18 cellular contexts compared by ENCODE assay signal in the genomic region with DNA sequence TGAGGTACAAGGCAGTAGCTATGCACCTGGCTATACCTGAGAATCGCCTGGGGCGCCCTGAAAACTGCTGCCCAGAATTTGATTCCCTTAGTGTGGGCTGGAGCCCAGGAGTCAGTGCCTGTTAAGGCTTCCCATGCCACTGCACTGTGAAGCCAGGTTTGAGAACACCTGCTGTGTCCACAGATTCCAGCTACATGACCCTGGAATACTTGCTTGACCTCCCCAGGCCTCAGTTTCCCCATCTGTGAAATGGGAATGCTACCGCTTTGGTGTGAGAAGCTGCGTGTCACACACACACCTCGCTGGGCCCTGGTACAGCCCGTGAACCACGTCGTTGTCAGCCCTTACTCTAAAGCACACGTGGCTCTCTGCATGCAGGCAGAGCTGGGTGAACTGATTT.
DNase-seq lines count a peak whose midpoint lies in the region; FAIRE-seq and TF ChIP-seq lines count a peak whose summit lies in the region.
"Had no signal": no experiment of that assay in that cellular context is flagged by ENCODE, and none has a peak within 500 bp of the region (broad histone marks: within the 10 kb centered on the region; RNA-seq: fewer than 3 reads in every experiment).

No MANE protein-coding gene starts in this region.

- no peak overlapping the region for H3K4me3 ChIP-seq in H7 (ENCODE audit: insufficient read depth, low read depth, low read length)
- no peak overlapping the region for H3K4me3 ChIP-seq in bronchial epithelial cell (ENCODE audit: low read depth, low read length)
- H3K4me3 ChIP-seq in sigmoid colon, result no peak overlapping the region
- H3K4me3 ChIP-seq: GM23248 had no signal

- H3K27me3 ChIP-seq in H7 (ENCODE audit: control insufficient read depth, insufficient read depth, low read length) (no peaks in the 10 kb centered on the region; the same call in 1 of the 2 replicates), bronchial epithelial cell (ENCODE audit: control insufficient read depth, insufficient read depth, low read length) (no peaks in the 10 kb centered on the region), sigmoid colon (peaks cover 0 to 69% (median 15%) of the 10 kb centered on the region in 3 donors)

- H3K9me3 Mint-ChIP-seq in nephron, result no peaks in the 10 kb centered on the region
- H3K9me3 Mint-ChIP-seq in activated T-helper 1 cell treated with anti-CD3 and anti-CD28 coated beads, Interleukin-12 subunit alpha, Interleukin-12 subunit beta, Interleukin-2, Interleukin-4 antibody, amounts not matched to agents 30 ng/mL and 10 ng/mL and 1 ng/mL, durations not matched to agents 14 hours and 24 hours and 36 hours, result no peaks in the 10 kb centered on the region
- H3K9me3 Mint-ChIP-seq: CD4-positive, alpha-beta memory T cell; H9 had no signal

- intact Hi-C loops in sigmoid colon (cut with DNase I), result no loop called here
- intact Hi-C loops in activated T-helper 1 cell treated with anti-CD3 and anti-CD28 coated beads, Interleukin-12 subunit alpha, Interleukin-12 subunit beta, Interleukin-2, Interleukin-4 antibody, amounts not matched to agents 30 ng/mL and 10 ng/mL and 1 ng/mL, durations not matched to agents 14 hours and 24 hours and 36 hours (cut with micrococcal nuclease), result no loop called here

- H3K27me3 Mint-ChIP-seq in nephron (ENCODE audit: low read depth), result peaks cover 62% of the 10 kb centered on the region
- peaks cover 8% of the 10 kb centered on the region for H3K27me3 Mint-ChIP-seq in activated T-helper 1 cell treated with anti-CD3 and anti-CD28 coated beads, Interleukin-12 subunit alpha, Interleukin-12 subunit beta, Interleukin-2, Interleukin-4 antibody, amounts not matched to agents 30 ng/mL and 10 ng/mL and 1 ng/mL, durations not matched to agents 14 hours and 24 hours and 36 hours (ENCODE audit: insufficient read depth)

- no peaks in the 10 kb centered on the region for H3K9me3 ChIP-seq in sigmoid colon

- H3K4me3 Mint-ChIP-seq in nephron, result no peak overlapping the region
- H3K4me3 Mint-ChIP-seq in activated T-helper 1 cell treated with anti-CD3 and anti-CD28 coated beads, Interleukin-12 subunit alpha, Interleukin-12 subunit beta, Interleukin-2, Interleukin-4 antibody, amounts not matched to agents 30 ng/mL and 10 ng/mL and 1 ng/mL, durations not matched to agents 14 hours and 24 hours and 36 hours, result no peak overlapping the region
- H3K4me3 Mint-ChIP-seq: B cell; CD4-positive, alpha-beta memory T cell; H9 had no signal

- FAIRE-seq in bronchial epithelial cell (lab: Jason Lieb, UNC), result peak; percentile 13
- FAIRE-seq: A204.1, G401.6, GM12891 had no signal

- peaks cover 17% of the 10 kb centered on the region for H3K4me1 Mint-ChIP-seq in nephron
- H3K4me1 Mint-ChIP-seq in activated T-helper 1 cell treated with anti-CD3 and anti-CD28 coated beads, Interleukin-12 subunit alpha, Interleukin-12 subunit beta, Interleukin-2, Interleukin-4 antibody, amounts not matched to agents 30 ng/mL and 10 ng/mL and 1 ng/mL, durations not matched to agents 14 hours and 24 hours and 36 hours (ENCODE audit: low read depth), result no peaks in the 10 kb centered on the region
- H3K4me1 Mint-ChIP-seq: B cell; CD4-positive, alpha-beta memory T cell had no signal

- 90 to 93% methylated on average over 9 of the region's 9 CpGs for WGBS in sigmoid colon, 2 donors

- TF ChIP-seq POLR2A in sigmoid colon (IDR thresholded peaks at IDR 0.05), result no peak

- H3K27ac Mint-ChIP-seq in nephron, result peak overlapping the region in 2 of 3 experiments; percentile 50 to 93
- no peak overlapping the region for H3K27ac Mint-ChIP-seq in activated T-helper 1 cell treated with anti-CD3 and anti-CD28 coated beads, Interleukin-12 subunit alpha, Interleukin-12 subunit beta, Interleukin-2, Interleukin-4 antibody, amounts not matched to agents 30 ng/mL and 10 ng/mL and 1 ng/mL, durations not matched to agents 14 hours and 24 hours and 36 hours
- H3K27ac Mint-ChIP-seq: B cell; CD4-positive, alpha-beta memory T cell; H9 had no signal

- TF ChIP-seq EP300 in sigmoid colon (IDR thresholded peaks at IDR 0.05), result no peak

- H3K36me3 ChIP-seq in H7 (replicated peaks; ENCODE audit: control insufficient read depth, insufficient read depth, low read length), result no peaks in the 10 kb centered on the region
- no peaks in the 10 kb centered on the region for H3K36me3 ChIP-seq in bronchial epithelial cell (ENCODE audit: control insufficient read depth, insufficient read depth, low read length)
- no peaks in the 10 kb centered on the region for H3K36me3 ChIP-seq in sigmoid colon

- TF ChIP-seq CTCF in bronchial epithelial cell (IDR thresholded peaks at IDR 0.05; ENCODE audit: insufficient read depth, low read length, severe bottlenecking), result no peak
- no peak for TF ChIP-seq CTCF in nephron (IDR thresholded peaks at IDR 0.05; ENCODE audit: unreplicated experiment in 3 of 3)
- TF ChIP-seq CTCF in sigmoid colon (IDR thresholded peaks at IDR 0.05), result no peak

- H3K36me3 Mint-ChIP-seq in nephron (ENCODE audit: low read depth), result no peaks in the 10 kb centered on the region
- no peaks in the 10 kb centered on the region for H3K36me3 Mint-ChIP-seq in activated T-helper 1 cell treated with anti-CD3 and anti-CD28 coated beads, Interleukin-12 subunit alpha, Interleukin-12 subunit beta, Interleukin-2, Interleukin-4 antibody, amounts not matched to agents 30 ng/mL and 10 ng/mL and 1 ng/mL, durations not matched to agents 14 hours and 24 hours and 36 hours (ENCODE audit: low read depth)
- H3K36me3 Mint-ChIP-seq: CD4-positive, alpha-beta memory T cell had no signal

- DNase-seq in H7 (peak; percentile 10), bronchial epithelial cell (ENCODE audit: low read depth) (no peak), sigmoid colon (peak; percentile 50), SW 1271 (lab: John Stamatoyannopoulos, UW) (no peak)
- no peak for DNase-seq in stimulated activated naive CD4-positive, alpha-beta T cell treated with Interleukin-2 at 50 U/mL for 16 hours (lab: John Stamatoyannopoulos, UW)
- no peak for DNase-seq in activated T-helper 1 cell treated with anti-CD3 and anti-CD28 coated beads, Interleukin-12 subunit alpha, Interleukin-12 subunit beta, Interleukin-2, Interleukin-4 antibody, amounts not matched to agents 30 ng/mL and 10 ng/mL and 1 ng/mL, durations not matched to agents 14 hours and 24 hours and 36 hours (ENCODE audit: low spot score)
- DNase-seq: CD4-positive, alpha-beta memory T cell; DMS153; DMS79 treated with DMSO at 0.1 percent for 48 hours; EL; GM23248; H9 had no signal

- peaks cover 0 to 9% (median 2%) of the 10 kb centered on the region in 4 donors for H3K4me1 ChIP-seq in sigmoid colon

- no peak overlapping the region for H3K27ac ChIP-seq in sigmoid colon
- H3K27ac ChIP-seq: C4-2B, GM23248 had no signal

Comparison
In these comparisons a context has a peak if more than half of its experiments do, and no peak if none do; other contexts are left out.
1. DNase-seq: peak in H7 (single experiment) and sigmoid colon (single experiment); none in bronchial epithelial cell (single experiment), SW 1271 (0 of 2), stimulated activated naive CD4-positive, alpha-beta T cell treated with Interleukin-2 at 50 U/mL for 16 hours (single experiment) and activated T-helper 1 cell treated with anti-CD3 and anti-CD28 coated beads, Interleukin-12 subunit alpha, Interleukin-12 subunit beta, Interleukin-2, Interleukin-4 antibody, amounts not matched to agents 30 ng/mL and 10 ng/mL and 1 ng/mL, durations not matched to agents 14 hours and 24 hours and 36 hours (single experiment).